In genomic region chr14:54837508-54838149, GRCh38 we compare ENCODE assay signal across 19 cellular contexts.
A peak's percentile ranks its signal among the peaks of the same experiment; 100 is the strongest.
DNase-seq lines count a peak whose midpoint lies in the region; ATAC-seq, FAIRE-seq and TF ChIP-seq lines count a peak whose summit lies in the region.
"Had no signal": no experiment of that assay in that cellular context is flagged by ENCODE, and none has a peak within 500 bp of the region (broad histone marks: within the 10 kb centered on the region; RNA-seq: fewer than 3 reads in every experiment).

No MANE protein-coding gene starts in this region.

- in situ Hi-C loops in IMR-90 (cut with MboI; ENCODE audit: low sequenced_read_pairs) (no loop called here), ACHN (cut with HindIII; ENCODE audit: low pct_ligation_motif_present, low pct_unique_long_range_greater_than_20kb, low sequenced_read_pairs) (no loop called here)

- H3K9ac ChIP-seq in IMR-90 (ENCODE audit: low read depth, low read length) = no peak overlapping the region

- no peak overlapping the region for H4K91ac ChIP-seq in IMR-90 (ENCODE audit: insufficient read depth, low read depth, low read length)

- H3K9me1 ChIP-seq in IMR-90 (ENCODE audit: insufficient read depth, low read length) = no peaks in the 10 kb centered on the region

- H3K4me3 Mint-ChIP-seq in progenitor cell of endocrine pancreas (ENCODE audit: low read depth) = no peak overlapping the region
- H3K4me3 Mint-ChIP-seq: CD4-positive, alpha-beta memory T cell had no signal

- no peak overlapping the region for H4K5ac ChIP-seq in IMR-90 (ENCODE audit: low read depth, low read length)

- DNase-seq in HTR-8/SVneo (ENCODE audit: insufficient read length, low spot score) (no peak), IMR-90 (no peak), left lobe of liver (ENCODE audit: low spot score) (peak; percentile 90), progenitor cell of endocrine pancreas (ENCODE audit: low spot score, unreplicated experiment) (no peak), glomerular visceral epithelial cell (ENCODE audit: extremely low spot score) (no peak), ACHN (no peak), Kasumi-1 (lab: John Stamatoyannopoulos, UW) (no peak)
- DNase-seq: BE2C; CD4-positive, alpha-beta memory T cell; DMS153; DMS79 treated with DMSO at 0.1 percent for 48 hours; EL had no signal

- peak; percentile 80 for FAIRE-seq in HTR-8/SVneo (lab: Jason Lieb, UNC)
- FAIRE-seq: A204.1, D721Med, G401.6, GM12891, K562 had no signal

- dilution Hi-C loops in IMR-90 (cut with HindIII; ENCODE audit: low sequenced_read_pairs, unreplicated experiment) = no loop called here

- H3K9me3 ChIP-seq in IMR-90 (ENCODE audit: control insufficient read depth, insufficient read depth, low read length) = no peaks in the 10 kb centered on the region
- H3K9me3 ChIP-seq: BE2C had no signal

- H3K56ac ChIP-seq in IMR-90 (ENCODE audit: extremely low read depth, insufficient read depth, low read length) = no peak overlapping the region

- H3K23ac ChIP-seq in IMR-90 (ENCODE audit: low read depth, low read length) = no peak overlapping the region

- H3K4me3 ChIP-seq in IMR-90 (ENCODE audit: insufficient read depth, low read depth, low read length) = no peak overlapping the region
- H3K4me3 ChIP-seq: K562 had no signal

- H3K27me3 Mint-ChIP-seq in progenitor cell of endocrine pancreas = no peaks in the 10 kb centered on the region
- H3K27me3 Mint-ChIP-seq: CD4-positive, alpha-beta memory T cell had no signal

- CTCF ChIA-PET in IMR-90 (lab: Yijun Ruan, JAX) = no interaction called here

- no peaks in the 10 kb centered on the region for H3K36me3 ChIP-seq in IMR-90 (ENCODE audit: control insufficient read depth, insufficient read depth, low read length)
- H3K36me3 ChIP-seq: BE2C had no signal

- H2BK120ac ChIP-seq in IMR-90 (ENCODE audit: low read depth, low read length) = no peak overlapping the region

- no CpG with 5 or more reads among the region's 2 CpGs for WGBS in IMR-90 (ENCODE audit: extremely low coverage in 2 of 2, insufficient read length in 1 of 2), 2 experiments

- TF ChIP-seq RAD21 in IMR-90 (IDR thresholded peaks at IDR 0.05; ENCODE audit: low read length) = no peak

- no peak overlapping the region for H2BK20ac ChIP-seq in IMR-90 (ENCODE audit: low read depth, low read length)

- no peak overlapping the region for H2BK15ac ChIP-seq in IMR-90 (ENCODE audit: low read depth, low read length)

- ATAC-seq in IMR-90 (ENCODE audit: low read depth) (no peak), left lobe of liver (peak; percentile 72)
- ATAC-seq: HCT116, K562 had no signal

- H4K8ac ChIP-seq in IMR-90 (ENCODE audit: low read depth in 2 of 2, low read length in 2 of 2) = no peak overlapping the region

- H3K79me1 ChIP-seq in IMR-90 (ENCODE audit: low read depth in 1 of 2, low read length in 2 of 2) = no peaks in the 10 kb centered on the region

- H3K27ac ChIP-seq in IMR-90 (ENCODE audit: insufficient read depth, low read length) = no peak overlapping the region
- H3K27ac ChIP-seq: C4-2B had no signal

- TF ChIP-seq CTCF in IMR-90 (conservative IDR thresholded peaks at IDR 0.05; ENCODE audit: low read depth, low read length) (no peak), progenitor cell of endocrine pancreas (IDR thresholded peaks at IDR 0.05; ENCODE audit: unreplicated experiment) (no peak)

- peaks cover 23% of the 10 kb centered on the region for H3K4me1 Mint-ChIP-seq in progenitor cell of endocrine pancreas (ENCODE audit: low read depth)

- no peaks in the 10 kb centered on the region for H3K9me3 Mint-ChIP-seq in progenitor cell of endocrine pancreas (ENCODE audit: low read depth)

- BruUV-seq in IMR-90 (replicated peaks; lab: Mats Ljungman, UMichigan) = no TSS peak

- H3K14ac ChIP-seq in IMR-90 (replicated peaks; ENCODE audit: low read depth, low read length) = no peak overlapping the region

- no peak overlapping the region for H2AK5ac ChIP-seq in IMR-90 (ENCODE audit: low read depth, low read length)

- H3K36me3 Mint-ChIP-seq in progenitor cell of endocrine pancreas (ENCODE audit: insufficient read depth) = peaks cover 13% of the 10 kb centered on the region

- no peak overlapping the region for H3K4ac ChIP-seq in IMR-90 (ENCODE audit: low read depth, low read length)

- intact Hi-C loops in IMR-90 (cut with micrococcal nuclease) = no loop called here

- peak overlapping the region; percentile 53 for H3K27ac Mint-ChIP-seq in progenitor cell of endocrine pancreas

- no peaks in the 10 kb centered on the region for H4K20me1 ChIP-seq in IMR-90 (ENCODE audit: insufficient read depth, low read length)

- TF ChIP-seq POLR2A in IMR-90 (IDR thresholded peaks at IDR 0.05; ENCODE audit: low read depth, low read length) = no peak

- peaks cover 2% of the 10 kb centered on the region; the same call in 1 of the 2 replicates for H3K4me1 ChIP-seq in IMR-90 (ENCODE audit: control insufficient read depth, insufficient read depth, low read length)

- POLR2A ChIA-PET in IMR-90 (lab: Charles Lee; ENCODE audit: unreplicated experiment) = no interaction called here

- H2AFZ ChIP-seq in IMR-90 (replicated peaks; ENCODE audit: low read length, poor library complexity) = peak overlapping the region; percentile 32

- H3K27me3 ChIP-seq in IMR-90 (ENCODE audit: control insufficient read depth, insufficient read depth, low read length) = peaks cover 12% of the 10 kb centered on the region
- H3K27me3 ChIP-seq: BE2C had no signal

- H3K4me2 ChIP-seq in IMR-90 (ENCODE audit: low read depth, low read length) = no peak overlapping the region

- no peak overlapping the region for H2BK5ac ChIP-seq in IMR-90 (ENCODE audit: low read depth, low read length, poor library complexity, severe bottlenecking)

- no peak overlapping the region for H3K18ac ChIP-seq in IMR-90 (ENCODE audit: low read depth, low read length)

- H2AK9ac ChIP-seq in IMR-90 (replicated peaks; ENCODE audit: low read depth, low read length, poor library complexity) = no peak overlapping the region

TF ChIP-seq in IMR-90, 13 proteins besides CTCF, POLR2A, EP300 and RAD21:
- TF ChIP-seq NFE2L2 (IDR thresholded peaks at IDR 0.05; ENCODE audit: low read depth, low read length) (no peak), ELK1 (IDR thresholded peaks at IDR 0.05; ENCODE audit: borderline replicate concordance, low read depth, low read length) (no peak), USF2 (IDR thresholded peaks at IDR 0.05; ENCODE audit: low read depth, low read length) (no peak), RCOR1 (IDR thresholded peaks at IDR 0.05; ENCODE audit: insufficient replicate concordance, low read length) (no peak), MAFK (IDR thresholded peaks at IDR 0.05; ENCODE audit: low read depth, low read length) (no peak), MAZ (IDR thresholded peaks at IDR 0.05; ENCODE audit: borderline replicate concordance, low read depth, low read length) (no peak), CEBPB (IDR thresholded peaks at IDR 0.05; ENCODE audit: low read depth, low read length) (no peak), SMC3 (IDR thresholded peaks at IDR 0.05; ENCODE audit: low read depth, low read length) (no peak), CHD1 (IDR thresholded peaks at IDR 0.05; ENCODE audit: low read depth, low read length) (no peak), RFX5 (IDR thresholded peaks at IDR 0.05; ENCODE audit: low read depth, low read length) (no peak), MXI1 (IDR thresholded peaks at IDR 0.05; ENCODE audit: borderline replicate concordance, low read depth, low read length) (no peak), FOS (IDR thresholded peaks at IDR 0.05; ENCODE audit: low read depth, low read length) (no peak), BHLHE40 (IDR thresholded peaks at IDR 0.05; ENCODE audit: low read depth, low read length) (no peak)
